In the genomic region with DNA sequence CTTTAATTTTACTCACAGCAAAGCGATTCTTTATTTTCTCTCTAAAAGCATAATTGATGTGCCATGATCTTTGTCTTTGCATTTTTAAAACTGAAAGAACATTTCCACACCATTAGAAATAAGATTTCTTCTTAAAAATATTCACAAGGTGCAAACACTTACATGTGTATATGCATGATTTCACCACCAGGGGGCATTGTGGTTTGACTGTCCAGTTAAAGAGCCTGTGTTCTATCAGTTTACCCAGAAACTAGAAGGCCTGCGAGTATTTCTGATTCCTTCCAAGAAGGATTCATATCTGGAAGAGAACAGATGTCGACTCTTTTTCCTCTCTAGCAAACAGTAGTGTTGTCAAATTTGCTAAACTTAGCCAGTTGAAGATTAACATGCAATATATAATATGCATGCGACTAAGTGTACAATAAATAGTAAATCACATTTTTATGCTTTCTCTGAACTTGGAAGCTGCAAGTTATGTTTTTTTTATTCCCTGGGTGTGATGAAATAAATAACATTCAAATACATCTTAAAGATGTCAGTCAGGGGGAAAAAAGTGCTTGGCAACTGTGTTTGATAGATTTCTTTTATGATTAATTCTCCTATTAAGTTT, we compare ENCODE assay signal across 8 cellular contexts.
DNase-seq lines count a peak whose midpoint lies in the region; ATAC-seq and TF ChIP-seq lines count a peak whose summit lies in the region.

No MANE protein-coding gene starts in this region.

- no peaks in the 10 kb centered on the region for H3K36me3 ChIP-seq in gastroesophageal sphincter
- H3K36me3 ChIP-seq in sigmoid colon: no peaks in the 10 kb centered on the region

- H3K36me3 Mint-ChIP-seq in activated T-cell treated with anti-CD3 and anti-CD28 coated beads, Interleukin-2, amount 50 U/mL, for 4 hours (ENCODE audit: insufficient read depth): no peaks in the 10 kb centered on the region

- H3K9me3 ChIP-seq in gastroesophageal sphincter: no peaks in the 10 kb centered on the region
- no peaks in the 10 kb centered on the region for H3K9me3 ChIP-seq in sigmoid colon

- H3K4me1 ChIP-seq in gastroesophageal sphincter (peaks cover 3 to 34% (median 5%) of the 10 kb centered on the region in 3 donors), sigmoid colon (peaks cover 0 to 38% (median 29%) of the 10 kb centered on the region in 4 donors)

- H3K9me3 Mint-ChIP-seq in activated T-cell treated with anti-CD3 and anti-CD28 coated beads, Interleukin-2, amount 50 U/mL, for 4 hours: no peaks in the 10 kb centered on the region

- no peak overlapping the region for H3K4me3 Mint-ChIP-seq in activated T-cell treated with anti-CD3 and anti-CD28 coated beads, Interleukin-2, amount 50 U/mL, for 4 hours

- no peaks in the 10 kb centered on the region for H3K27me3 Mint-ChIP-seq in activated T-cell treated with anti-CD3 and anti-CD28 coated beads, Interleukin-2, amount 50 U/mL, for 4 hours (ENCODE audit: low read depth)

- TF ChIP-seq POLR2A in gastroesophageal sphincter (IDR thresholded peaks at IDR 0.05): no peak
- TF ChIP-seq POLR2A in sigmoid colon (IDR thresholded peaks at IDR 0.05): no peak

- TF ChIP-seq CTCF in GM12873 (IDR thresholded peaks at IDR 0.05; ENCODE audit: insufficient read depth, low read depth, low read length, missing control alignments) (peak; percentile 66), gastroesophageal sphincter (IDR thresholded peaks at IDR 0.05) (peak; percentile 80 to 95 (median 88)), sigmoid colon (IDR thresholded peaks at IDR 0.05) (peak; percentile 74 to 85 (median 79))

- TF ChIP-seq EP300 in gastroesophageal sphincter (IDR thresholded peaks at IDR 0.05): no peak
- no peak for TF ChIP-seq EP300 in sigmoid colon (IDR thresholded peaks at IDR 0.05)

- no peaks in the 10 kb centered on the region for H3K4me1 Mint-ChIP-seq in activated T-cell treated with anti-CD3 and anti-CD28 coated beads, Interleukin-2, amount 50 U/mL, for 4 hours (ENCODE audit: low read depth)

- H3K4me3 ChIP-seq in gastroesophageal sphincter (no peak overlapping the region), sigmoid colon (no peak overlapping the region)

- DNase-seq in Ammon's horn (ENCODE audit: low spot score) (peak; percentile 85), NCI-H524 treated with DMSO at 0.1 percent for 48 hours (lab: John Stamatoyannopoulos, UW) (peak; percentile 16), sigmoid colon (peak; percentile 79)
- peak; percentile 14 for DNase-seq in activated T-cell treated with anti-CD3 and anti-CD28 coated beads, Interleukin-2, amount 50 U/mL, for 4 hours

- H3K27ac ChIP-seq in gastroesophageal sphincter: no peak overlapping the region
- peak overlapping the region in 2 of 4 donors; percentile 71 to 72 for H3K27ac ChIP-seq in sigmoid colon

- no peaks in the 10 kb centered on the region for H3K27me3 ChIP-seq in gastroesophageal sphincter
- no peaks in the 10 kb centered on the region for H3K27me3 ChIP-seq in sigmoid colon

- ATAC-seq in activated T-cell treated with anti-CD3 and anti-CD28 coated beads, Interleukin-2, amount 50 U/mL, for 4 hours: no peak
- ATAC-seq in gastroesophageal sphincter: no peak
- no peak for ATAC-seq in HG03469 (IDR thresholded peaks at IDR 0.05; ENCODE audit: unreplicated experiment)
- ATAC-seq in GM19328 (IDR thresholded peaks at IDR 0.05; ENCODE audit: unreplicated experiment): no peak

- 25% methylated on average over 4 of the region's 4 CpGs for WGBS in gastroesophageal sphincter (ENCODE audit: low coverage in 1 of 2), 2 donors
- 28 to 43% methylated on average over 4 of the region's 4 CpGs for WGBS in sigmoid colon, 2 donors

- intact Hi-C loops in sigmoid colon (cut with DNase I): loop anchor here (1.0 to 10.0 kb wide), 6 partner anchors 101 to 1964 kb away; no protein-coding TSS in a partner anchor

Comparison
In these comparisons a context has a peak if more than half of its experiments do, and no peak if none do; other contexts are left out.
1. DNase-seq: peak in every context shown above with its lines; median percentile 85 in Ammon's horn; 79 in sigmoid colon; 16 in NCI-H524 treated with DMSO at 0.1 percent for 48 hours; 14 in activated T-cell treated with anti-CD3 and anti-CD28 coated beads, Interleukin-2, amount 50 U/mL, for 4 hours.